Comparison of ENCODE assay signal across 27 cellular contexts in genomic region chr10:60291354-60291930, GRCh38.
DNase-seq lines count a peak whose midpoint lies in the region; ATAC-seq and TF ChIP-seq lines count a peak whose summit lies in the region.
"Had no signal": no experiment of that assay in that cellular context is flagged by ENCODE, and none has a peak within 500 bp of the region (broad histone marks: within the 10 kb centered on the region; RNA-seq: fewer than 3 reads in every experiment).

No MANE protein-coding gene starts in this region.

- peaks cover 17% of the 10 kb centered on the region for H3F3A ChIP-seq in SK-N-SH (replicated peaks; ENCODE audit: insufficient read depth)

- H3K4me2 ChIP-seq in SK-N-SH = no peak overlapping the region

- H3K36me3 ChIP-seq in SK-N-SH (replicated peaks in 1 of 2; ENCODE audit: control insufficient read depth in 1 of 2, insufficient read depth in 2 of 2, low read length in 1 of 2) (no peaks in the 10 kb centered on the region), left lung (no peaks in the 10 kb centered on the region)
- H3K36me3 ChIP-seq: lower lobe of right lung, ovary, Peyer's patch, sigmoid colon, thyroid gland had no signal

- H3K79me2 ChIP-seq in SK-N-SH (ENCODE audit: insufficient read depth) = no peaks in the 10 kb centered on the region

- TF ChIP-seq EP300 in SK-N-SH (IDR thresholded peaks at IDR 0.05; ENCODE audit: borderline replicate concordance in 1 of 2, low read depth in 1 of 2, low read length in 1 of 2) = no peak

- H3K9ac ChIP-seq in SK-N-SH = no peak overlapping the region

- TF ChIP-seq CTCF in AG10803 (conservative IDR thresholded peaks at IDR 0.05; ENCODE audit: low read length) (no peak), SK-N-SH (IDR thresholded peaks at IDR 0.05) (no peak), fibroblast of mammary gland (conservative IDR thresholded peaks at IDR 0.05; ENCODE audit: control insufficient read depth, insufficient read depth, low read depth, low read length) (no peak), left lung (IDR thresholded peaks at IDR 0.05) (no peak)

- H3K9me3 ChIP-seq in SK-N-SH = no peaks in the 10 kb centered on the region
- H3K9me3 ChIP-seq in left lung = no peaks in the 10 kb centered on the region
- H3K9me3 ChIP-seq: lower lobe of right lung, ovary, Peyer's patch, sigmoid colon, thyroid gland had no signal

- peak overlapping the region; percentile 32; the same call in 1 of the 2 replicates for H2AFZ ChIP-seq in SK-N-SH (ENCODE audit: low read depth)

- CTCF ChIA-PET in SK-N-SH (lab: Yijun Ruan, JAX) = interaction anchor here (0.8 kb wide), 1 partner anchor 15 kb away, joined by 3 read pairs; no protein-coding TSS in a partner anchor

- H4K20me1 ChIP-seq in SK-N-SH (ENCODE audit: insufficient read depth) = no peaks in the 10 kb centered on the region

- peaks cover 22 to 31% of the 10 kb centered on the region in 2 experiments for H3K4me1 ChIP-seq in SK-N-SH (ENCODE audit: control insufficient read depth in 1 of 2, insufficient read depth in 2 of 2, low read depth in 1 of 2, low read length in 1 of 2)
- peaks cover 0 to 5% of the 10 kb centered on the region in 2 donors for H3K4me1 ChIP-seq in left lung
- H3K4me1 ChIP-seq: Peyer's patch had no signal

- POLR2A ChIA-PET in SK-N-SH (lab: Yijun Ruan, JAX) = no interaction called here

- 93% methylated on average over 5 of the region's 5 CpGs for WGBS in SK-N-SH (ENCODE audit: low lambda C conversion rate)

- DNase-seq in AG10803 (ENCODE audit: low read depth) (peak; percentile 13), SK-N-SH (no peak), fibroblast of mammary gland (ENCODE audit: low read depth) (peak; percentile 62), left lung (no peak), HuH-7 (ENCODE audit: low spot score) (no peak), SIG-M5 (lab: John Stamatoyannopoulos, UW) (no peak), 8988T (no peak)
- DNase-seq: ACHN; activated CD4-positive, alpha-beta memory T cell treated with anti-CD3 and anti-CD28 coated beads for 36 hours; activated gamma-delta T cell; activated T-cell treated with anti-CD3 and anti-CD28 coated beads for 4 hours; central memory CD4-positive, alpha-beta T cell; DMS153; GDM1; lower lobe of right lung; MM.1S; NCI-H1930; ovary; Peyer's patch; sigmoid colon; stimulated activated CD4-positive, alpha-beta T cell treated with anti-CD3 and anti-CD28 coated beads, Interleukin-1b, Interleukin-23, amount 100 ng/mL, for 48 hours; stimulated activated naive B cell treated with anti-CD40 and anti-IgM and Interleukin-4, amounts not matched to agents 10 μg/mL and 1 μg/mL and 100 μg/mL, for 72 hours; thyroid gland had no signal

- no peaks in the 10 kb centered on the region for H3K27me3 ChIP-seq in SK-N-SH (ENCODE audit: insufficient read depth)
- no peaks in the 10 kb centered on the region for H3K27me3 ChIP-seq in left lung
- H3K27me3 ChIP-seq: ovary, Peyer's patch, sigmoid colon, thyroid gland had no signal

- TF ChIP-seq RAD21 in SK-N-SH (IDR thresholded peaks at IDR 0.05; ENCODE audit: low read length) = no peak

- H3K4me3 ChIP-seq in AG10803 (ENCODE audit: low read length) (no peak overlapping the region), SK-N-SH (ENCODE audit: low read depth in 2 of 2, low read length in 1 of 2) (no peak overlapping the region), fibroblast of mammary gland (ENCODE audit: control insufficient read depth, low read depth, low read length) (no peak overlapping the region), left lung (no peak overlapping the region)
- H3K4me3 ChIP-seq: lower lobe of right lung, ovary, Peyer's patch, sigmoid colon, SK-N-MC, thyroid gland had no signal

- H3K9me2 ChIP-seq in SK-N-SH = no peaks in the 10 kb centered on the region

- peak overlapping the region in 1 of 2 experiments; percentile 65; a peak in 1 of 4 replicates for H3K27ac ChIP-seq in SK-N-SH (ENCODE audit: low read depth in 2 of 2, low read length in 1 of 2)
- H3K27ac ChIP-seq in left lung = no peak overlapping the region
- H3K27ac ChIP-seq: HL-60, lower lobe of right lung, ovary, Peyer's patch, sigmoid colon, SK-N-MC, thyroid gland had no signal

- ATAC-seq in left lung (peak; percentile 40), GM21576 (IDR thresholded peaks at IDR 0.05; ENCODE audit: unreplicated experiment) (no peak)
- ATAC-seq: lower lobe of right lung; stimulated activated naive B cell treated with anti-CD40 and anti-IgM and Interleukin-4, amounts not matched to agents 10 μg/mL and 1 μg/mL and 100 μg/mL, for 72 hours; WTC11 had no signal

- intact Hi-C loops in left lung (cut with DNase I) = no loop called here

TF ChIP-seq in SK-N-SH, 30 proteins besides CTCF, POLR2A, EP300 and RAD21:
- TF ChIP-seq MEF2A (IDR thresholded peaks at IDR 0.05; ENCODE audit: borderline replicate concordance, low read depth) = no peak
- no peak for TF ChIP-seq MXI1 (IDR thresholded peaks at IDR 0.05; ENCODE audit: low read depth, low read length)
- TF ChIP-seq NFIC (IDR thresholded peaks at IDR 0.05; ENCODE audit: borderline replicate concordance) = no peak
- no peak for TF ChIP-seq RFX5 (IDR thresholded peaks at IDR 0.05; ENCODE audit: low read length)
- no peak for TF ChIP-seq CHD2 (IDR thresholded peaks at IDR 0.05; ENCODE audit: low read length, partially characterized antibody)
- no peak for TF ChIP-seq SIN3A (IDR thresholded peaks at IDR 0.05; ENCODE audit: borderline replicate concordance, low read depth, low read length)
- TF ChIP-seq TAF1 (IDR thresholded peaks at IDR 0.05; ENCODE audit: borderline replicate concordance, low read depth, low read length) = no peak
- TF ChIP-seq ZBTB33 (IDR thresholded peaks at IDR 0.05; ENCODE audit: borderline replicate concordance, low read depth) = no peak
- TF ChIP-seq ELF1 (IDR thresholded peaks at IDR 0.05) = no peak
- TF ChIP-seq USF1 (IDR thresholded peaks at IDR 0.05; ENCODE audit: borderline replicate concordance, low read depth) = no peak
- TF ChIP-seq RXRA (IDR thresholded peaks at IDR 0.05; ENCODE audit: borderline replicate concordance, low read depth) = no peak

Comparison
In these comparisons a context has a peak if more than half of its experiments do, and no peak if none do; other contexts are left out.
1. DNase-seq: peak in AG10803 (single experiment) and fibroblast of mammary gland (single experiment); none in SK-N-SH (single experiment), left lung (0 of 2), HuH-7 (single experiment), SIG-M5 (single experiment) and 8988T (single experiment).